8 cellular contexts compared by ENCODE assay signal in the genomic region with DNA sequence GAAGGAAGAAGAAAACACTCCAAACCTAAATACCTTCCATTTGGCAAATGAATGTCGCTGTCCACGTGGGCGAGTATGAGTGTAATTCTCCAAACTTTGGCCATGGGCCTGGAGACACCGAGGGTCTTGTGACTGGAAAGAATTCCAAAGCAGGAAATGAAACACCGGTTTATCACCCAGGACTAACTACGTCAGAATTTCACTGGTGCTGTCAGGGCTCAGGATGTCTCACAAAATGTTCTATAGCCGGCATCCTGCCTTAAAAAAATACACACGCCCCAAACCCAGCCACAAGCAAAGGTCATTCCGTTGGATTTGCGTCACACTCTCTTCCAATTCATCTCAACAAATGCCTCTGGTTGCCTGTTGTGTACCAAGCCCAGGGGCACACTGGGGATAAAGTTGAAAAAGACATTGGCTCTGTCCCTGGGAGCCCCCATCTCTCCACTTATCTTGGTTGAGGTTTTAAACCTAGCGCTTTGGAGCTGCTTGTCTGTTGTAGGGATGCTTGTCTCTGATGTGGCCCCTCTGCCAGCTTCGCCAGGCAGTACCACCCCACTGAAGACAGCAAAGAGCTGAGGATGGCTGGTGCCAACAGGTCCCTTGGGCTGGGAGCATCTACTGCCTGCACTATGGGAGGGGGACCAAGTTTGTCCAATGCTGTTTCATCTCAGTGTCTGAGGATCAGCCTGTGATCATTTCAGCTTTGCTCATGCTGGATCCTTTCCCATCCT. TPM values are rescaled to one million over a fixed set of nuclear protein-coding genes. Genes with fewer than 3 reads are reported as not detected.
DNase-seq lines count a peak whose midpoint lies in the region; ATAC-seq and TF ChIP-seq lines count a peak whose summit lies in the region.

No MANE protein-coding gene starts in this region.

- peak overlapping the region; percentile 88 for H3K27ac ChIP-seq in angular gyrus (ENCODE audit: low read depth, low read length)

- H3K36me3 Mint-ChIP-seq in HFFc6 (ENCODE audit: low read depth) (peaks cover 33% of the 10 kb centered on the region), immature natural killer cell (no peaks in the 10 kb centered on the region)
- H3K36me3 Mint-ChIP-seq in natural killer cell treated with Interleukin-12 subunit alpha and Interleukin-12 subunit beta and Interleukin-15 and Interleukin-18, amount 100 ng/mL, for 72 hours = peaks cover 5% of the 10 kb centered on the region

- ATAC-seq in stimulated activated naive CD8-positive, alpha-beta T cell treated with anti-CD3 and anti-CD28 coated beads, Interleukin-15, Interleukin-2, amounts not matched to agents 100 U/mL and 50 U/mL, for 24 hours = peak; percentile 58
- ATAC-seq in HG03520 (IDR thresholded peaks at IDR 0.05; ENCODE audit: unreplicated experiment) (no peak), GM18498 (IDR thresholded peaks at IDR 0.05; ENCODE audit: unreplicated experiment) (no peak)
- no peak for ATAC-seq in natural killer cell treated with Interleukin-12 subunit alpha and Interleukin-12 subunit beta and Interleukin-15 and Interleukin-18, amount 100 ng/mL, for 72 hours

- H3K27me3 Mint-ChIP-seq in HFFc6 (ENCODE audit: insufficient read depth) = no peaks in the 10 kb centered on the region; the same call in 1 of the 2 replicates
- peaks cover 7 to 12% (median 10%) of the 10 kb centered on the region in 3 donors for H3K27me3 Mint-ChIP-seq in immature natural killer cell (ENCODE audit: low read depth in 3 of 3)
- H3K27me3 Mint-ChIP-seq in natural killer cell treated with Interleukin-12 subunit alpha and Interleukin-12 subunit beta and Interleukin-15 and Interleukin-18, amount 100 ng/mL, for 72 hours = no peaks in the 10 kb centered on the region

- H3K4me3 Mint-ChIP-seq in HFFc6 (peak overlapping the region; percentile 86), immature natural killer cell (peak overlapping the region in 1 of 5 donors; percentile 57)
- no peak overlapping the region for H3K4me3 Mint-ChIP-seq in natural killer cell treated with Interleukin-12 subunit alpha and Interleukin-12 subunit beta and Interleukin-15 and Interleukin-18, amount 100 ng/mL, for 72 hours

- peaks cover 25% of the 10 kb centered on the region for H3K9me3 Mint-ChIP-seq in HFFc6
- peaks cover 0 to 2% (median 0%) of the 10 kb centered on the region in 6 donors for H3K9me3 Mint-ChIP-seq in immature natural killer cell
- H3K9me3 Mint-ChIP-seq in natural killer cell treated with Interleukin-12 subunit alpha and Interleukin-12 subunit beta and Interleukin-15 and Interleukin-18, amount 100 ng/mL, for 72 hours = peaks cover 4% of the 10 kb centered on the region

- DNase-seq in HFFc6 = peak; percentile 97
- peak; percentile 99 for DNase-seq in iris pigment epithelial cell (ENCODE audit: low read depth)
- DNase-seq in stimulated activated naive CD8-positive, alpha-beta T cell treated with anti-CD3 and anti-CD28 coated beads, Interleukin-15, Interleukin-2, amounts not matched to agents 100 U/mL and 50 U/mL, for 24 hours = no peak
- DNase-seq in immature natural killer cell = no peak
- no peak for DNase-seq in natural killer cell treated with Interleukin-12 subunit alpha and Interleukin-12 subunit beta and Interleukin-15 and Interleukin-18, amount 100 ng/mL, for 72 hours (ENCODE audit: low spot score)

- peak overlapping the region; percentile 98 for H3K27ac Mint-ChIP-seq in HFFc6
- H3K27ac Mint-ChIP-seq in immature natural killer cell = peak overlapping the region in 1 of 6 donors; percentile 62
- H3K27ac Mint-ChIP-seq in natural killer cell treated with Interleukin-12 subunit alpha and Interleukin-12 subunit beta and Interleukin-15 and Interleukin-18, amount 100 ng/mL, for 72 hours = peak overlapping the region in 1 of 2 donors; percentile 82

- TF ChIP-seq CTCF in HFFc6 (IDR thresholded peaks at IDR 0.05) = no peak

- peaks cover 80% of the 10 kb centered on the region for H3K4me1 Mint-ChIP-seq in HFFc6 (ENCODE audit: low read depth)
- H3K4me1 Mint-ChIP-seq in immature natural killer cell = peaks cover 55 to 60% of the 10 kb centered on the region in 2 donors
- H3K4me1 Mint-ChIP-seq in natural killer cell treated with Interleukin-12 subunit alpha and Interleukin-12 subunit beta and Interleukin-15 and Interleukin-18, amount 100 ng/mL, for 72 hours (ENCODE audit: low read depth in 2 of 2) = peaks cover 41 to 42% of the 10 kb centered on the region in 2 donors

RNA-seq across cellular contexts. Expression of a gene that starts 31.2 kb away (rescaled TPM):
- total RNA-seq in HFFc6 (2021; fragmentation: NEBNext Ultra II Directional; extraction: Animal tissue kit (Norgen Biotek cat#: 25700)) = 10 to 100 TPM in 4 of 6 experiments, 1 to 10 TPM in 2; 2.5 to 15.0 (median 12.3) TPM
- 1 to 10 TPM in 1 of 3 donors, under 1 TPM in 2; 0.16 to 1.6 (median 0.85) TPM for polyA plus RNA-seq in immature natural killer cell
- total RNA-seq in natural killer cell treated with Interleukin-12 subunit alpha and Interleukin-12 subunit beta and Interleukin-15 and Interleukin-18, amount 100 ng/mL, for 72 hours = under 1 TPM; 0.53 to 0.93 TPM

RNA-seq across cellular contexts. Expression of a gene that starts 38.1 kb away (rescaled TPM):
- total RNA-seq in HFFc6 (2021; fragmentation: NEBNext Ultra II Directional; extraction: Animal tissue kit (Norgen Biotek cat#: 25700)) = 10 to 100 TPM; 23.9 to 34.7 (median 29.7) TPM
- 10 to 100 TPM; 37.0 to 67.8 (median 53.3) TPM for polyA plus RNA-seq in immature natural killer cell
- total RNA-seq in natural killer cell treated with Interleukin-12 subunit alpha and Interleukin-12 subunit beta and Interleukin-15 and Interleukin-18, amount 100 ng/mL, for 72 hours = 10 to 100 TPM; 42.1 to 63.0 TPM

RNA-seq across cellular contexts. Expression of a gene that starts 45.5 kb away (rescaled TPM):
- 100 to 1,000 TPM; 213 to 242 (median 224) TPM for total RNA-seq in HFFc6 (2021; fragmentation: NEBNext Ultra II Directional; extraction: Animal tissue kit (Norgen Biotek cat#: 25700))
- polyA plus RNA-seq in immature natural killer cell = 100 to 1,000 TPM; 162 to 223 (median 166) TPM
- 100 to 1,000 TPM; 101 to 111 TPM for total RNA-seq in natural killer cell treated with Interleukin-12 subunit alpha and Interleukin-12 subunit beta and Interleukin-15 and Interleukin-18, amount 100 ng/mL, for 72 hours

RNA-seq across cellular contexts. Expression of a gene that starts 53.5 kb away (rescaled TPM):
- total RNA-seq in HFFc6 (2021; fragmentation: NEBNext Ultra II Directional; extraction: Animal tissue kit (Norgen Biotek cat#: 25700)) = 1 to 10 TPM in 1 of 6 experiments, under 1 TPM in 5; 0.35 to 1.1 (median 0.41) TPM
- polyA plus RNA-seq in immature natural killer cell = not detected
- under 1 TPM; 0.38 to 0.67 TPM for total RNA-seq in natural killer cell treated with Interleukin-12 subunit alpha and Interleukin-12 subunit beta and Interleukin-15 and Interleukin-18, amount 100 ng/mL, for 72 hours

Comparison
In these comparisons a context has a peak if more than half of its experiments do, and no peak if none do; other contexts are left out.
1. DNase-seq: peak in HFFc6 (single experiment) and iris pigment epithelial cell (single experiment); none in stimulated activated naive CD8-positive, alpha-beta T cell treated with anti-CD3 and anti-CD28 coated beads, Interleukin-15, Interleukin-2, amounts not matched to agents 100 U/mL and 50 U/mL, for 24 hours (single experiment), immature natural killer cell (0 of 3) and natural killer cell treated with Interleukin-12 subunit alpha and Interleukin-12 subunit beta and Interleukin-15 and Interleukin-18, amount 100 ng/mL, for 72 hours (single experiment).